Comparison of ENCODE assay signal across 8 cellular contexts in genomic region chr13:49240017-49240416, GRCh38. TPM values are rescaled to one million over a fixed set of nuclear protein-coding genes. Genes with fewer than 3 reads are reported as not detected.
DNase-seq lines count a peak whose midpoint lies in the region; ATAC-seq and TF ChIP-seq lines count a peak whose summit lies in the region.

No MANE protein-coding gene starts in this region.

- no peaks in the 10 kb centered on the region for H3K36me3 Mint-ChIP-seq in activated B cell treated with CpG ODN at 0.5 μM for 24 hours (ENCODE audit: low read depth)
- peaks cover 0 to 6% of the 10 kb centered on the region in 2 donors for H3K36me3 Mint-ChIP-seq in stimulated activated naive B cell treated with anti-CD40 and anti-IgM and Interleukin-4, amounts not matched to agents 10 μg/mL and 1 μg/mL and 100 μg/mL, for 72 hours

- no peak overlapping the region for H3K27ac Mint-ChIP-seq in activated B cell treated with CpG ODN at 0.5 μM for 24 hours
- H3K27ac Mint-ChIP-seq in stimulated activated naive B cell treated with anti-CD40 and anti-IgM and Interleukin-4, amounts not matched to agents 10 μg/mL and 1 μg/mL and 100 μg/mL, for 72 hours: no peak overlapping the region

- H3K4me1 Mint-ChIP-seq in activated B cell treated with CpG ODN at 0.5 μM for 24 hours: no peaks in the 10 kb centered on the region
- H3K4me1 Mint-ChIP-seq in stimulated activated naive B cell treated with anti-CD40 and anti-IgM and Interleukin-4, amounts not matched to agents 10 μg/mL and 1 μg/mL and 100 μg/mL, for 72 hours: no peaks in the 10 kb centered on the region

- peak; percentile 63 for ATAC-seq in HG02884 (IDR thresholded peaks at IDR 0.05; ENCODE audit: unreplicated experiment)
- peak; percentile 49 for ATAC-seq in activated B cell treated with CpG ODN at 0.5 μM for 24 hours (ENCODE audit: low read depth)
- ATAC-seq in stimulated activated naive B cell treated with anti-CD40 and anti-IgM and Interleukin-4, amounts not matched to agents 10 μg/mL and 1 μg/mL and 100 μg/mL, for 72 hours (replicated peaks): peak; percentile 67 to 81

- TF ChIP-seq CTCF in activated B cell treated with CpG ODN at 0.5 μM for 24 hours (IDR thresholded peaks at IDR 0.05) (no peak), foreskin fibroblast (IDR thresholded peaks at IDR 0.05; ENCODE audit: low read depth, low read length) (peak; percentile 53)

- intact Hi-C loops in activated B cell treated with CpG ODN at 0.5 μM for 24 hours (cut with micrococcal nuclease): loop anchor here (1.0 to 5.0 kb wide), 2 partner anchors 41 to 367 kb away; no protein-coding TSS in a partner anchor

- CTCF ChIA-PET in activated B cell treated with CpG ODN at 0.5 μM for 24 hours (lab: Charles Lee): interaction anchor here (1.0 to 2.5 kb wide), 2 partner anchors 40 to 367 kb away, joined by 3 to 15 read pairs; no protein-coding TSS in a partner anchor

- no peak overlapping the region for H3K4me3 ChIP-seq in foreskin fibroblast (ENCODE audit: low read depth in 1 of 2, low read length in 2 of 2)

- POLR2A ChIA-PET in activated B cell treated with CpG ODN at 0.5 μM for 24 hours (lab: Charles Lee): no interaction called here

- peak; percentile 16 to 51 for DNase-seq in NCI-H526 (lab: John Stamatoyannopoulos, UW)
- DNase-seq in NCI-H526 treated with DMSO at 0.1 percent for 48 hours (lab: John Stamatoyannopoulos, UW): no peak
- no peak for DNase-seq in activated B cell treated with CpG ODN at 0.5 μM for 24 hours
- peak in 1 of 2 donors; percentile 66 for DNase-seq in foreskin fibroblast
- no peak for DNase-seq in stimulated activated naive B cell treated with anti-CD40 and anti-IgM and Interleukin-4, amounts not matched to agents 10 μg/mL and 1 μg/mL and 100 μg/mL, for 72 hours
- no peak for DNase-seq in retina
- no peak for DNase-seq in NCI-H1105 (lab: John Stamatoyannopoulos, UW)

- H3K9me3 Mint-ChIP-seq in activated B cell treated with CpG ODN at 0.5 μM for 24 hours: no peaks in the 10 kb centered on the region
- H3K9me3 Mint-ChIP-seq in stimulated activated naive B cell treated with anti-CD40 and anti-IgM and Interleukin-4, amounts not matched to agents 10 μg/mL and 1 μg/mL and 100 μg/mL, for 72 hours: peaks cover 0 to 2% of the 10 kb centered on the region in 2 donors

- H3K4me3 Mint-ChIP-seq in activated B cell treated with CpG ODN at 0.5 μM for 24 hours: no peak overlapping the region
- no peak overlapping the region for H3K4me3 Mint-ChIP-seq in stimulated activated naive B cell treated with anti-CD40 and anti-IgM and Interleukin-4, amounts not matched to agents 10 μg/mL and 1 μg/mL and 100 μg/mL, for 72 hours

- H3K27me3 Mint-ChIP-seq in activated B cell treated with CpG ODN at 0.5 μM for 24 hours: peaks cover 6% of the 10 kb centered on the region
- no peaks in the 10 kb centered on the region for H3K27me3 Mint-ChIP-seq in stimulated activated naive B cell treated with anti-CD40 and anti-IgM and Interleukin-4, amounts not matched to agents 10 μg/mL and 1 μg/mL and 100 μg/mL, for 72 hours

RNA-seq across cellular contexts. Expression of gene CDADC1, which starts 7.7 kb away (rescaled TPM):
- total RNA-seq in activated B cell treated with CpG ODN at 0.5 μM for 24 hours: 7.4 and 10.4 TPM in 2 replicates

RNA-seq across cellular contexts. Expression of gene MLNR, which starts 19.9 kb away (rescaled TPM):
- not detected in 2 replicates for total RNA-seq in activated B cell treated with CpG ODN at 0.5 μM for 24 hours

Comparison
In these comparisons a context has a peak if more than half of its experiments do, and no peak if none do; other contexts are left out.
1. DNase-seq: peak in NCI-H526 (2 of 2); none in NCI-H526 treated with DMSO at 0.1 percent for 48 hours (single experiment), activated B cell treated with CpG ODN at 0.5 μM for 24 hours (single experiment), stimulated activated naive B cell treated with anti-CD40 and anti-IgM and Interleukin-4, amounts not matched to agents 10 μg/mL and 1 μg/mL and 100 μg/mL, for 72 hours (single experiment), retina (single experiment) and NCI-H1105 (single experiment).
2. Peak in every context shown above with its lines, with median percentiles within 50 percentile points of each other: ATAC-seq.